8 cellular contexts compared by ENCODE assay signal in genomic region chr11:34192481-34193401, GRCh38.
DNase-seq lines count a peak whose midpoint lies in the region; ATAC-seq, FAIRE-seq and TF ChIP-seq lines count a peak whose summit lies in the region.

No MANE protein-coding gene starts in this region.

- no peak for ATAC-seq in GM21447 (IDR thresholded peaks at IDR 0.05; ENCODE audit: unreplicated experiment)

- no peak for TF ChIP-seq CTCF in bronchial epithelial cell (IDR thresholded peaks at IDR 0.05; ENCODE audit: insufficient read depth, low read length, severe bottlenecking)

- DNase-seq in GM04503 (ENCODE audit: low read depth) (peak; percentile 93), NCI-H2171 (lab: John Stamatoyannopoulos, UW) (peak; percentile 75), bronchial epithelial cell (ENCODE audit: low read depth) (peak; percentile 84), midbrain (lab: John Stamatoyannopoulos, UW) (peak; percentile 53), mesenteric fat pad (ENCODE audit: low spot score) (no peak), GM19240 (ENCODE audit: insufficient read length, low spot score) (no peak), NAMALWA (ENCODE audit: low spot score) (no peak)

- H3K27me3 ChIP-seq in bronchial epithelial cell (ENCODE audit: control insufficient read depth, insufficient read depth, low read length), result no peaks in the 10 kb centered on the region

- peak; percentile 90 for FAIRE-seq in bronchial epithelial cell (lab: Jason Lieb, UNC)

- no peaks in the 10 kb centered on the region for H3K36me3 ChIP-seq in bronchial epithelial cell (ENCODE audit: control insufficient read depth, insufficient read depth, low read length)

- no peak overlapping the region for H3K4me3 ChIP-seq in bronchial epithelial cell (ENCODE audit: low read depth, low read length)

Comparison
In these comparisons a context has a peak if more than half of its experiments do, and no peak if none do; other contexts are left out.
1. DNase-seq: peak in GM04503 (single experiment), NCI-H2171 (single experiment), bronchial epithelial cell (single experiment) and midbrain (single experiment); none in mesenteric fat pad (single experiment), GM19240 (single experiment) and NAMALWA (single experiment).